Comparison of ENCODE assay signal across 9 cellular contexts in the genomic region with DNA sequence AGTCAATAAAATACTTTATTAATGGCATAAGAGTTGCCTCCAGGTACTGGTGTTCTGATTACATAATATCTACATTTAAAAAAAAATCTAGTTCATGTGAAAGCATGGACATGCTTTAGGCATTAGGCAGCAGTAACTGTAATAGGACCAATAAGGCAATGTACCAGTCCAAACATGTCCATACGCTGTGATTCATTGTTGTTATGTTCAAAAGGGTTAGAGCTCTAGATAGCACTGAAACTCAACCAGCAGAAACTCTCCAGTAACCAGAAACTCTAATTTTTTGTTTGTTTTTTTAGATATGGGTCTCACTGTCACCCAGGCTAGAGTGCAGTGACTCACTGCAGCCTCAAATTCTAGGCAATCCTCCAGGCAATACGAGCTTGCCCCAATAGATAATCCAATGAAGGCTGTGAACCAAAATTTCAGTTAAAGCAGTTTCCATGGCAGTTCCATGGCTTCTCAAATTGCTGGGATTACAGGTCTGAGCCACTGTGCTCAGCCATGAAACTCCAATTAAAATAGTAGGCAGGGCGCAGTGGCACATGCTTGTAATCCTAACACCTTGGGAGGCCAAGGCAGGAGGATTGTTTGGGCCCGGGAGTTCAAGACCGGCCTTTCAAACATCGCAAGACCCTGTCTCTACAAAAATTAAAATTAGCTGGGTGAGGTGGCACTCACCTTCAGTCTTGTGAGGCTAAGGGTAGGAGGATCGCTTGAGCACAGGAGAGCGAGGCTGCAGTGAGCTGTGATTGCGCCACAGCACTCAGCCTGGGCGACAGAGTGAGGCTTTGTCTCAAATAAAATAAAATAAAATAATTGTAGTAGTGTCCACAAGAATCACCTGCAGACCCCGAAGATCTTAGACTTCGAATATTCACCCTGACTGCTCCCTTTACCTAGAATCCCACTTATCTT. TPM values are rescaled to one million over a fixed set of nuclear protein-coding genes. Genes with fewer than 3 reads are reported as not detected.
A peak's percentile ranks its signal among the peaks of the same experiment; 100 is the strongest.
DNase-seq lines count a peak whose midpoint lies in the region; ATAC-seq and TF ChIP-seq lines count a peak whose summit lies in the region.
"Had no signal": no experiment of that assay in that cellular context is flagged by ENCODE, and none has a peak within 500 bp of the region (broad histone marks: within the 10 kb centered on the region; RNA-seq: fewer than 3 reads in every experiment).

No MANE protein-coding gene starts in this region.

- 92% methylated on average over 12 of the region's 12 CpGs for WGBS in sigmoid colon, 2 donors
- 86 to 87% methylated on average over 5 to 12 of the region's 12 CpGs for WGBS in transverse colon (ENCODE audit: low coverage in 1 of 2), 2 donors

- H3K27me3 ChIP-seq in RWPE2 (ENCODE audit: insufficient read depth, poor library complexity, severe bottlenecking) = no peaks in the 10 kb centered on the region
- H3K27me3 ChIP-seq in sigmoid colon = no peaks in the 10 kb centered on the region
- H3K27me3 ChIP-seq in transverse colon = no peaks in the 10 kb centered on the region

- no peaks in the 10 kb centered on the region for H3K36me3 ChIP-seq in RWPE2 (ENCODE audit: low read depth)
- H3K36me3 ChIP-seq in sigmoid colon = no peaks in the 10 kb centered on the region
- no peaks in the 10 kb centered on the region for H3K36me3 ChIP-seq in transverse colon

- peak; percentile 58 for ATAC-seq in GM18511 (IDR thresholded peaks at IDR 0.05; ENCODE audit: unreplicated experiment)
- peak; percentile 95 for ATAC-seq in RWPE2 (ENCODE audit: low read depth)
- no peak for ATAC-seq in HG03565 (IDR thresholded peaks at IDR 0.05; ENCODE audit: unreplicated experiment)

- H3K9me3 ChIP-seq in RWPE2 (ENCODE audit: severe bottlenecking) = no peaks in the 10 kb centered on the region
- no peaks in the 10 kb centered on the region for H3K9me3 ChIP-seq in sigmoid colon
- peaks cover 0 to 5% of the 10 kb centered on the region in 2 donors for H3K9me3 ChIP-seq in transverse colon

- intact Hi-C loops in sigmoid colon (cut with DNase I) (no loop called here), transverse colon (cut with DNase I; ENCODE audit: low total_unique reads) (no loop called here)

- H3K27ac ChIP-seq in RWPE2 (ENCODE audit: poor library complexity, severe bottlenecking) (peak overlapping the region; percentile 89), sigmoid colon (peak overlapping the region in 3 of 4 donors; percentile 29 to 58 (median 35)), transverse colon (peak overlapping the region in 2 of 4 donors; percentile 0 to 9)

- in situ Hi-C loops in transverse colon (cut with MboI; ENCODE audit: low pct_ligation_motif_present in 1 of 4, low pct_unique_long_range_greater_than_20kb in 1 of 4, low sequenced_read_pairs in 3 of 4) = no loop called here

- TF ChIP-seq POLR2A in sigmoid colon (IDR thresholded peaks at IDR 0.05) (no peak), transverse colon (IDR thresholded peaks at IDR 0.05) (no peak)

- H3K4me1 ChIP-seq in RWPE2 (ENCODE audit: insufficient read depth, poor library complexity, severe bottlenecking) (peaks cover 36% of the 10 kb centered on the region), sigmoid colon (peaks cover 0 to 12% (median 10%) of the 10 kb centered on the region in 4 donors), transverse colon (peaks cover 0 to 9% (median 0%) of the 10 kb centered on the region in 4 donors)

- DNase-seq in RWPE2 (ENCODE audit: low spot score) (no peak), fibroblast of mammary gland (ENCODE audit: low read depth) (peak; percentile 99), sigmoid colon (no peak), NCI-H1105 treated with DMSO at 0.1 percent for 48 hours (lab: John Stamatoyannopoulos, UW) (no peak), transverse colon (no peak), NCI-H1105 (lab: John Stamatoyannopoulos, UW) (no peak)
- DNase-seq: nucleus accumbens had no signal

- H3K4me3 ChIP-seq in RWPE2 (ENCODE audit: severe bottlenecking) (no peak overlapping the region), fibroblast of mammary gland (ENCODE audit: control insufficient read depth, low read depth, low read length) (no peak overlapping the region), sigmoid colon (no peak overlapping the region), transverse colon (no peak overlapping the region)

- TF ChIP-seq EP300 in sigmoid colon (IDR thresholded peaks at IDR 0.05) (no peak), transverse colon (IDR thresholded peaks at IDR 0.05; ENCODE audit: low read depth) (no peak)

- TF ChIP-seq CTCF in RWPE2 (IDR thresholded peaks at IDR 0.05; ENCODE audit: poor library complexity, severe bottlenecking) (no peak), fibroblast of mammary gland (conservative IDR thresholded peaks at IDR 0.05; ENCODE audit: control insufficient read depth, insufficient read depth, low read depth, low read length) (no peak), sigmoid colon (IDR thresholded peaks at IDR 0.05) (no peak), transverse colon (IDR thresholded peaks at IDR 0.05) (no peak)

RNA-seq across cellular contexts. Expression of a gene that starts 36.3 kb away (rescaled TPM):
- total RNA-seq in sigmoid colon (1 to 10 TPM in 3 of 4 donors, under 1 TPM in 1; 0.68 to 2.2 (median 1.3) TPM), transverse colon (1 to 10 TPM in 1 of 4 donors, under 1 TPM in 2, not detected in 1; 0.64 to 3.4 (median 0.82) TPM)
- polyA plus RNA-seq in sigmoid colon = under 1 TPM in 1 of 3 donors, not detected in 2; 0.16 TPM

RNA-seq across cellular contexts. Expression of a gene that starts 57.6 kb away (rescaled TPM):
- total RNA-seq in sigmoid colon (10 to 100 TPM; 21.6 to 40.3 (median 28.9) TPM), transverse colon (10 to 100 TPM in 2 of 4 donors, 1 to 10 TPM in 2; 5.0 to 23.7 (median 10.1) TPM)
- 10 to 100 TPM in 1 of 3 donors, 1 to 10 TPM in 2; 5.4 to 12.3 (median 7.4) TPM for polyA plus RNA-seq in sigmoid colon

RNA-seq across cellular contexts. Expression of a gene that starts 58.6 kb away (rescaled TPM):
- total RNA-seq in sigmoid colon (10 to 100 TPM; 17.4 to 45.4 (median 31.4) TPM), transverse colon (10 to 100 TPM in 3 of 4 donors, 1 to 10 TPM in 1; 7.6 to 68.0 (median 35.3) TPM)
- 100 to 1,000 TPM; 123 to 216 (median 210) TPM for polyA plus RNA-seq in sigmoid colon
